ENCODE assay signal across 15 cellular contexts in genomic region chr3:20128378-20128777, GRCh38.
DNase-seq lines count a peak whose midpoint lies in the region; ATAC-seq, FAIRE-seq and TF ChIP-seq lines count a peak whose summit lies in the region.
"Had no signal": no experiment of that assay in that cellular context is flagged by ENCODE, and none has a peak within 500 bp of the region (broad histone marks: within the 10 kb centered on the region; RNA-seq: fewer than 3 reads in every experiment).

No MANE protein-coding gene starts in this region.

- no peak for ATAC-seq in stimulated activated effector memory CD8-positive, alpha-beta T cell treated with anti-CD3 and anti-CD28 coated beads, Interleukin-12 subunit alpha, Interleukin-12 subunit beta, amount 100 ng/mL, for 72 hours
- ATAC-seq: A549; CD8-positive, alpha-beta T cell had no signal

- no peak overlapping the region for H3K4me3 ChIP-seq in LNCaP clone FGC (ENCODE audit: low read depth, low read length)
- H3K4me3 ChIP-seq: A549, HAP-1 had no signal

- peaks cover 100% of the 10 kb centered on the region for H3K36me3 Mint-ChIP-seq in stimulated activated effector memory CD8-positive, alpha-beta T cell treated with anti-CD3 and anti-CD28 coated beads, Interleukin-12 subunit alpha, Interleukin-12 subunit beta, amount 100 ng/mL, for 72 hours

- TF ChIP-seq CTCF in D721Med (IDR thresholded peaks at IDR 0.05; ENCODE audit: insufficient read depth, missing control alignments) (no peak), LNCaP clone FGC (IDR thresholded peaks at IDR 0.05; ENCODE audit: control insufficient read depth, extremely low read depth, insufficient read depth) (no peak)

- FAIRE-seq in D721Med (lab: Jason Lieb, UNC) = peak; percentile 61
- FAIRE-seq: A549, GM19239, H1, HTR-8/SVneo had no signal

- H3K4me3 Mint-ChIP-seq in stimulated activated effector memory CD8-positive, alpha-beta T cell treated with anti-CD3 and anti-CD28 coated beads, Interleukin-12 subunit alpha, Interleukin-12 subunit beta, amount 100 ng/mL, for 72 hours = no peak overlapping the region
- H3K4me3 Mint-ChIP-seq: CD14-positive monocyte; CD8-positive, alpha-beta T cell had no signal

- DNase-seq in D721Med (ENCODE audit: insufficient read length, low spot score) (no peak), LNCaP clone FGC (ENCODE audit: low read depth) (peak; percentile 10), left kidney (ENCODE audit: low read depth, low spot score) (peak; percentile 22)
- no peak for DNase-seq in stimulated activated effector memory CD8-positive, alpha-beta T cell treated with anti-CD3 and anti-CD28 coated beads, Interleukin-12 subunit alpha, Interleukin-12 subunit beta, amount 100 ng/mL, for 72 hours (ENCODE audit: low spot score in 2 of 2)
- no peak for DNase-seq in activated effector memory CD4-positive, alpha-beta T cell treated with Interleukin-2 at 50 U/mL for 16 hours
- no peak for DNase-seq in NK-92 treated with Interleukin-12 subunit alpha and Interleukin-12 subunit beta, amount 100 ng/mL, for 24 hours (lab: John Stamatoyannopoulos, UW)
- DNase-seq: CD8-positive, alpha-beta T cell; COR-L47; GF-D8 had no signal

- H3K27ac Mint-ChIP-seq in stimulated activated effector memory CD8-positive, alpha-beta T cell treated with anti-CD3 and anti-CD28 coated beads, Interleukin-12 subunit alpha, Interleukin-12 subunit beta, amount 100 ng/mL, for 72 hours = peak overlapping the region; percentile 58
- H3K27ac Mint-ChIP-seq: CD8-positive, alpha-beta T cell had no signal

- H3K4me1 Mint-ChIP-seq in stimulated activated effector memory CD8-positive, alpha-beta T cell treated with anti-CD3 and anti-CD28 coated beads, Interleukin-12 subunit alpha, Interleukin-12 subunit beta, amount 100 ng/mL, for 72 hours = peaks cover 8% of the 10 kb centered on the region

- no peaks in the 10 kb centered on the region for H3K9me3 Mint-ChIP-seq in stimulated activated effector memory CD8-positive, alpha-beta T cell treated with anti-CD3 and anti-CD28 coated beads, Interleukin-12 subunit alpha, Interleukin-12 subunit beta, amount 100 ng/mL, for 72 hours
- H3K9me3 Mint-ChIP-seq: CD14-positive monocyte; CD8-positive, alpha-beta T cell had no signal

Comparison
In these comparisons a context has a peak if more than half of its experiments do, and no peak if none do; other contexts are left out.
1. DNase-seq: peak in LNCaP clone FGC (single experiment) and left kidney (single experiment); none in D721Med (single experiment), stimulated activated effector memory CD8-positive, alpha-beta T cell treated with anti-CD3 and anti-CD28 coated beads, Interleukin-12 subunit alpha, Interleukin-12 subunit beta, amount 100 ng/mL, for 72 hours (0 of 2), activated effector memory CD4-positive, alpha-beta T cell treated with Interleukin-2 at 50 U/mL for 16 hours (single experiment) and NK-92 treated with Interleukin-12 subunit alpha and Interleukin-12 subunit beta, amount 100 ng/mL, for 24 hours (single experiment).